ENCODE assay signal across 8 cellular contexts in the genomic region with DNA sequence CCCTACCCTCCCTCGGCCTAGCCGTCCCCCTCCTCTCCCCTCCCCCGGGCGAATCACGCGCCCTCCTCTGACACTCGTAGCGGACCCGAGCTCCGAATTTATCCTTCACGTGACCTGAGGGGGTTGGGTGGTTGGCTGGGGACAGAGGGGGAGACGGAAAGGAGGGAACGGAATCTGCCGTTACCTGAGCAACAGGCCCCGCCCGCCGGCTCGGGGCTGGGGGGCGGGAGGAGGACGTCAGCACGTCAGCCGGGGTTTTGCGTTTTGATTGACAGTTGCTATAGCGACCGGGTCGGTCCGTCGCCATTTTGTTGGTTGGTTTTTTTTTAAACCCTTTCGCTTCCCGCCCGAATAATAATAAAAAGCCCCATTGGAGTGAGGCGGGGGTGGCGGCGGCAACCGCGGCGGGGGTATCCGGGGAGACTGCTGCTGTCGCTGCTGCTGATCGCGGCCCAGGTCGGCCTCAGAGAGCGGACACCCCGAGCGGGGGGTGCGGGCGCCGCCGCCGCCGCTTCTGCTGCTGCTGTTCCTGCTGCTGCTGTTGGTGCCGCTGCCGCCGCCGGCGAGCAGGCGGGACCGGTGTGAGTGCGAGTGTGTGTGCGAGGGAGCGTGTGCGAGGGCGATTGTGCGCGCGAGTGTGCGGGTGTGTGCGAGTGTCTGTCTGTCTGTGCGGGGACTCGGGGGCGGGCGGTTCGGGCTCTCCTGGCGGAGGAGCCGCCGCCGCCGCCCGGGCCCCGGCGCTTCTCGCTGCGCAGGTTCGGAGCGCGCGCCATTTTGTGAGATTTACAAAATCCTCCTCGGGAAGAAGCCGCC. TPM values are rescaled to one million over a fixed set of nuclear protein-coding genes. Genes with fewer than 3 reads are reported as not detected.
DNase-seq lines count a peak whose midpoint lies in the region; ATAC-seq and TF ChIP-seq lines count a peak whose summit lies in the region.

TSS of gene DYRK1A (plus strand) at position 286 of the 813 bp plus-strand sequence. CDS start 53,602 bp downstream, outside the sequence.

- H2AFZ ChIP-seq in fibroblast of lung (ENCODE audit: low read length): peak within 1 kb of the TSS; percentile 45

- DNase-seq in Daoy (ENCODE audit: low read depth) (peak; percentile 100), GOT3 (lab: John Stamatoyannopoulos, UW) (peak; percentile 94), LNCaP clone FGC (ENCODE audit: low read depth) (peak; percentile 97), RWPE1 (ENCODE audit: low spot score) (peak; percentile 99), fibroblast of lung (ENCODE audit: low read depth in 2 of 2) (peak; percentile 98 to 99)
- DNase-seq in naive thymus-derived CD4-positive, alpha-beta T cell: peak; percentile 95 to 99 (median 99)
- DNase-seq in stimulated activated naive B cell treated with anti-CD40 and anti-IgM and Interleukin-4, amounts not matched to agents 10 μg/mL and 1 μg/mL and 100 μg/mL, for 72 hours: peak; percentile 98

- H3K27me3 Mint-ChIP-seq in activated T-helper 17 cell treated with anti-CD3 and anti-CD28 coated beads, Interleukin-2, amount 50 U/mL, for 72 hours: no peaks in the 10 kb centered on the region
- H3K27me3 Mint-ChIP-seq in naive thymus-derived CD4-positive, alpha-beta T cell: peaks cover 0 to 5% (median 0%) of the 10 kb centered on the region in 5 donors
- H3K27me3 Mint-ChIP-seq in stimulated activated naive B cell treated with anti-CD40 and anti-IgM and Interleukin-4, amounts not matched to agents 10 μg/mL and 1 μg/mL and 100 μg/mL, for 72 hours: no peaks in the 10 kb centered on the region

- H3K79me2 ChIP-seq in fibroblast of lung (ENCODE audit: control insufficient read depth, insufficient read depth, low read length): peaks cover 48% of the 10 kb centered on the region

- H3K4me3 Mint-ChIP-seq in activated T-helper 17 cell treated with anti-CD3 and anti-CD28 coated beads, Interleukin-2, amount 50 U/mL, for 72 hours: peak within 1 kb of the TSS; percentile 95
- peak within 1 kb of the TSS; percentile 93 to 100 (median 100) for H3K4me3 Mint-ChIP-seq in naive thymus-derived CD4-positive, alpha-beta T cell
- H3K4me3 Mint-ChIP-seq in stimulated activated naive B cell treated with anti-CD40 and anti-IgM and Interleukin-4, amounts not matched to agents 10 μg/mL and 1 μg/mL and 100 μg/mL, for 72 hours: peak within 1 kb of the TSS; percentile 96 to 98

- CTCF ChIA-PET in RWPE1 (lab: Yijun Ruan, JAX): interaction anchor here (1.0 kb wide), 1 partner anchor 99 kb away, joined by 4 read pairs; the partner anchor contains the start of gene VPS26C
- CTCF ChIA-PET in naive thymus-derived CD4-positive, alpha-beta T cell (lab: Charles Lee): no interaction called here

- no peaks in the 10 kb centered on the region for H3K4me1 ChIP-seq in fibroblast of lung (ENCODE audit: control insufficient read depth, extremely low read depth, insufficient read depth, low read length)
- peaks cover 20 to 33% of the 10 kb centered on the region in 2 donors for H3K4me1 ChIP-seq in naive thymus-derived CD4-positive, alpha-beta T cell (ENCODE audit: control insufficient read depth in 2 of 2, insufficient read depth in 2 of 2, low read length in 2 of 2)

- no peak for TF ChIP-seq CTCF in LNCaP clone FGC (IDR thresholded peaks at IDR 0.05; ENCODE audit: control insufficient read depth, extremely low read depth, insufficient read depth)
- TF ChIP-seq CTCF in RWPE1 (conservative IDR thresholded peaks at IDR 0.05; ENCODE audit: low read depth): no peak
- TF ChIP-seq CTCF in fibroblast of lung (conservative IDR thresholded peaks at IDR 0.05 in 1 of 2, IDR thresholded peaks at IDR 0.05 in 1 of 2; ENCODE audit: low read depth in 1 of 2, low read length in 2 of 2): no peak

- no peaks in the 10 kb centered on the region for H3K9me3 Mint-ChIP-seq in activated T-helper 17 cell treated with anti-CD3 and anti-CD28 coated beads, Interleukin-2, amount 50 U/mL, for 72 hours
- H3K9me3 Mint-ChIP-seq in naive thymus-derived CD4-positive, alpha-beta T cell: peaks cover 0 to 14% (median 0%) of the 10 kb centered on the region in 11 donors
- no peaks in the 10 kb centered on the region for H3K9me3 Mint-ChIP-seq in stimulated activated naive B cell treated with anti-CD40 and anti-IgM and Interleukin-4, amounts not matched to agents 10 μg/mL and 1 μg/mL and 100 μg/mL, for 72 hours

- H3K27me3 ChIP-seq in fibroblast of lung (ENCODE audit: control insufficient read depth, insufficient read depth, low read length): no peaks in the 10 kb centered on the region
- H3K27me3 ChIP-seq in naive thymus-derived CD4-positive, alpha-beta T cell (ENCODE audit: control insufficient read depth in 2 of 2, insufficient read depth in 2 of 2, low read length in 2 of 2): no peaks in the 10 kb centered on the region

- no peaks in the 10 kb centered on the region for H3K9me3 ChIP-seq in fibroblast of lung (ENCODE audit: control insufficient read depth, insufficient read depth, low read depth, low read length)
- no peaks in the 10 kb centered on the region for H3K9me3 ChIP-seq in naive thymus-derived CD4-positive, alpha-beta T cell (ENCODE audit: control insufficient read depth in 2 of 3, low read length in 3 of 3)

- H3K36me3 Mint-ChIP-seq in activated T-helper 17 cell treated with anti-CD3 and anti-CD28 coated beads, Interleukin-2, amount 50 U/mL, for 72 hours (ENCODE audit: low read depth): peaks cover 21% of the 10 kb centered on the region
- H3K36me3 Mint-ChIP-seq in naive thymus-derived CD4-positive, alpha-beta T cell: peaks cover 0 to 7% (median 4%) of the 10 kb centered on the region in 5 donors
- H3K36me3 Mint-ChIP-seq in stimulated activated naive B cell treated with anti-CD40 and anti-IgM and Interleukin-4, amounts not matched to agents 10 μg/mL and 1 μg/mL and 100 μg/mL, for 72 hours: peaks cover 4 to 7% of the 10 kb centered on the region in 2 donors

- H3K4me3 ChIP-seq in LNCaP clone FGC (ENCODE audit: low read depth, low read length) (peak within 1 kb of the TSS; percentile 76), fibroblast of lung (replicated peaks in 1 of 4; ENCODE audit: control extremely low read depth in 1 of 4, insufficient read depth in 1 of 4, low read depth in 3 of 4, low read length in 4 of 4) (peak within 1 kb of the TSS; percentile 84 to 91 (median 86))
- H3K4me3 ChIP-seq in naive thymus-derived CD4-positive, alpha-beta T cell (ENCODE audit: low read length): peak within 1 kb of the TSS; percentile 75

- POLR2A ChIA-PET in RWPE1 (lab: Yijun Ruan, JAX; ENCODE audit: low non-redundant PET): interaction anchor here (0.6 to 2.1 kb wide), 3 partner anchors 47 to 197 kb away, joined by 3 to 6 read pairs (median 3); partner anchors contain the start of gene VPS26C
- POLR2A ChIA-PET in naive thymus-derived CD4-positive, alpha-beta T cell (lab: Charles Lee): interaction anchor here (0.6 to 3.4 kb wide), 6 partner anchors 88 to 259 kb away, joined by 3 to 37 read pairs (median 4); partner anchors contain the start of gene VPS26C

- peak within 1 kb of the TSS; percentile 98 for H3K27ac Mint-ChIP-seq in activated T-helper 17 cell treated with anti-CD3 and anti-CD28 coated beads, Interleukin-2, amount 50 U/mL, for 72 hours
- H3K27ac Mint-ChIP-seq in naive thymus-derived CD4-positive, alpha-beta T cell: peak within 1 kb of the TSS; percentile 98 to 100 (median 100)
- peak within 1 kb of the TSS; percentile 99 for H3K27ac Mint-ChIP-seq in stimulated activated naive B cell treated with anti-CD40 and anti-IgM and Interleukin-4, amounts not matched to agents 10 μg/mL and 1 μg/mL and 100 μg/mL, for 72 hours

- H3K4me1 Mint-ChIP-seq in activated T-helper 17 cell treated with anti-CD3 and anti-CD28 coated beads, Interleukin-2, amount 50 U/mL, for 72 hours: peaks cover 24% of the 10 kb centered on the region
- H3K4me1 Mint-ChIP-seq in naive thymus-derived CD4-positive, alpha-beta T cell: peaks cover 34 to 53% (median 44%) of the 10 kb centered on the region in 7 donors
- H3K4me1 Mint-ChIP-seq in stimulated activated naive B cell treated with anti-CD40 and anti-IgM and Interleukin-4, amounts not matched to agents 10 μg/mL and 1 μg/mL and 100 μg/mL, for 72 hours: peaks cover 23 to 26% of the 10 kb centered on the region in 2 donors

- ATAC-seq in activated T-helper 17 cell treated with anti-CD3 and anti-CD28 coated beads, Interleukin-2, amount 50 U/mL, for 72 hours (replicated peaks): peak; percentile 80
- ATAC-seq in naive thymus-derived CD4-positive, alpha-beta T cell: peak; percentile 91
- peak; percentile 83 to 86 for ATAC-seq in stimulated activated naive B cell treated with anti-CD40 and anti-IgM and Interleukin-4, amounts not matched to agents 10 μg/mL and 1 μg/mL and 100 μg/mL, for 72 hours (replicated peaks)

- H3K4me2 ChIP-seq in fibroblast of lung (ENCODE audit: extremely low read depth, insufficient read depth, low read length): peak within 1 kb of the TSS; percentile 84

- intact Hi-C loops in naive thymus-derived CD4-positive, alpha-beta T cell (cut with micrococcal nuclease): loop anchor here (1.0 to 10.0 kb wide), 14 partner anchors 51 to 1818 kb away; partner anchors contain the start of genes DOP1B (in 2 of the 2), PIGP (in 2 of the 2), PSMG1 (in 2 of the 2) and TTC3 (in 2 of the 2)

- H3K36me3 ChIP-seq in fibroblast of lung (ENCODE audit: control insufficient read depth, insufficient read depth, low read length): no peaks in the 10 kb centered on the region
- H3K36me3 ChIP-seq in naive thymus-derived CD4-positive, alpha-beta T cell (ENCODE audit: control insufficient read depth in 2 of 3, insufficient read depth in 3 of 3, low read length in 3 of 3): peaks cover 0 to 4% (median 0%) of the 10 kb centered on the region in 3 experiments

- H4K20me1 ChIP-seq in fibroblast of lung (ENCODE audit: control insufficient read depth, extremely low read depth, insufficient read depth, low read length): no peaks in the 10 kb centered on the region

- H3K27ac ChIP-seq in RWPE1 (peak within 1 kb of the TSS; percentile 98), fibroblast of lung (ENCODE audit: insufficient read depth, low read length) (peak within 1 kb of the TSS; percentile 98)
- peak within 1 kb of the TSS; percentile 99 for H3K27ac ChIP-seq in naive thymus-derived CD4-positive, alpha-beta T cell (ENCODE audit: low read depth, low read length)

- H3K9ac ChIP-seq in fibroblast of lung (ENCODE audit: insufficient read depth, low read length): peak within 1 kb of the TSS; percentile 97

RNA-seq across cellular contexts. Expression of gene DYRK1A, which starts in this region (rescaled TPM):
- total RNA-seq in Daoy (2014; rRNA removed; shearing (Covaris generic)): 34.8 and 36.9 TPM in 2 replicates
- 10 to 100 TPM; 55.6 to 59.9 TPM for total RNA-seq in activated T-helper 17 cell treated with anti-CD3 and anti-CD28 coated beads, Interleukin-2, amount 50 U/mL, for 72 hours
- 57.5 and 64.1 TPM in 2 replicates for total RNA-seq in fibroblast of lung
- 44.6 and 45.9 TPM in 2 replicates for polyA plus RNA-seq in fibroblast of lung
- polyA plus RNA-seq in fibroblast of lung (2012): 16.6 and 22.0 TPM in 2 replicates
- 83.1 and 171 TPM in 2 replicates for polyA minus RNA-seq in fibroblast of lung (ENCODE audit: low replicate concordance)
- total RNA-seq in naive thymus-derived CD4-positive, alpha-beta T cell: 100 to 1,000 TPM in 4 of 5 experiments, 10 to 100 TPM in 1; 86.0 to 142 (median 125) TPM
- 1 to 10 TPM; 3.3 to 7.6 TPM for polyA plus RNA-seq in naive thymus-derived CD4-positive, alpha-beta T cell

Comparison
In these comparisons a context has a peak if more than half of its experiments do, and no peak if none do; other contexts are left out.
1. Peak in every context shown above with its lines: DNase-seq, ATAC-seq, H3K4me3 ChIP-seq and H3K27ac ChIP-seq.